In the genomic region with DNA sequence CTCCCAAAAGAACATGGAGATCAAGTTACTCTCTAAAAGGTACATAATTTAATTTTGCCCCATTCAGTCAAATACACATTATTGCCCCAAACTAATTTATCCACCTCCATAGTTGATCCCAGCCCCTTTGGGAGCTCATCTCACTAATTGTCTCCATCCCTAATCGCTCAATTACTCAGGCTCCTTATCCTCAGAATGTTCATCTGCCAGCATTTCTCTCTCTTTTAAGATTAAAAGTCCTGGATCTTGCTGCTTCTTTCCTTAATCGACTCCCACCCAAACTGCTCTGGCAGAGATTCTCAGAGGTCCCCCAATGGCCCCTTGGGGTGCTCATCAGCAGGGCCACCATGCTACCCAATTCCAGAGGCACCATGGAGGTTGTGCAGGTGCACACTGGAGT, we compare ENCODE assay signal across 25 cellular contexts. TPM values are rescaled to one million over a fixed set of nuclear protein-coding genes. Genes with fewer than 3 reads are reported as not detected.
"Had no signal": no experiment of that assay in that cellular context is flagged by ENCODE, and none has a peak within 500 bp of the region (broad histone marks: within the 10 kb centered on the region; RNA-seq: fewer than 3 reads in every experiment).

No MANE protein-coding gene starts in this region.

- H3K9ac ChIP-seq: KMS-11 had no signal

- DNase-seq: activated CD4-positive, alpha-beta T cell treated with anti-CD3 and anti-CD28 coated beads for 36 hours; activated CD4-positive, alpha-beta T cell treated with anti-CD3 and anti-CD28 coated beads, Interleukin-2, amount 10 ng/mL, durations not matched to agents 7 days and 5 days; activated CD4-positive, alpha-beta T cell treated with anti-CD3 and anti-CD28 coated beads, Interleukin-2, amount 50 U/mL, for 48 hours; activated CD8-positive, alpha-beta T cell treated with anti-CD3 and anti-CD28 coated beads, Interleukin-2, amount 10 ng/mL, durations not matched to agents 7 days and 5 days; activated gamma-delta T cell treated with Interleukin-2 at 50 U/mL for 16 hours; activated naive CD4-positive, alpha-beta T cell treated with anti-CD3 and anti-CD28 coated beads for 36 hours; activated T-cell treated with anti-CD3 and anti-CD28 coated beads, Interleukin-2, amount 50 U/mL, for 24 hours; anterior cingulate cortex; central memory CD4-positive, alpha-beta T cell; MM.1S; MV-4-11; NCI-H1436 treated with DMSO at 0.1 percent for 48 hours; NCI-H1694 treated with DMSO at 0.1 percent for 48 hours; PC-9; Right ventricle myocardium superior; T1000 had no signal

- ATAC-seq: activated CD4-positive, alpha-beta T cell treated with anti-CD3 and anti-CD28 coated beads for 36 hours; activated CD4-positive, CD25-positive, alpha-beta regulatory T cell treated with anti-CD3 and anti-CD28 coated beads, Interleukin-2, amount 50 U/mL, for 24 hours; activated CD8-positive, alpha-beta T cell treated with anti-CD3 and anti-CD28 coated beads, Interleukin-2, amount 10 ng/mL, durations not matched to agents 7 days and 5 days; activated naive CD4-positive, alpha-beta T cell treated with anti-CD3 and anti-CD28 coated beads, Interleukin-2, amount 50 U/mL, for 72 hours had no signal

- H3K4me2 ChIP-seq: KMS-11, PC-9 had no signal

- H2AFZ ChIP-seq: PC-9 had no signal

- H3K27ac ChIP-seq: KMS-11, PC-9, SK-N-MC had no signal

- H3K4me3 ChIP-seq: PC-9, SK-N-MC had no signal

RNA-seq across cellular contexts. Expression of gene NNAT, which starts 18.4 kb away (rescaled TPM):
- total RNA-seq: bronchial epithelial cell; LHCN-M2; OCI-LY7; PC-9; Right ventricle myocardium superior; T-helper 1 cell treated with Interleukin-12 subunit alpha and Interleukin-12 subunit beta and Interleukin-4 antibody, amounts not matched to agents 30 ng/mL and 1 ng/mL, for 36 hours; T-helper 2 cell treated with Interferon-gamma antibody and Interleukin-4, amounts not matched to agents 100 ng/mL and 5 ng/mL, for 36 hours had no signal
